Comparison of ENCODE assay signal across 1 cellular context in genomic region chr10:92080244-92080643, GRCh38.
TF ChIP-seq lines count a peak whose summit lies in the region.

No MANE protein-coding gene starts in this region.

TF ChIP-seq in HCT116, 20 proteins besides CTCF, POLR2A, EP300 and RAD21 (continued from another document):
- no peak for TF ChIP-seq ZBTB33 (IDR thresholded peaks at IDR 0.05; ENCODE audit: extremely low read depth, insufficient replicate concordance, low read length)
